10 cellular contexts compared by ENCODE assay signal in genomic region chr2:40346535-40347354, GRCh38.
A peak's percentile ranks its signal among the peaks of the same experiment; 100 is the strongest.
DNase-seq lines count a peak whose midpoint lies in the region; ATAC-seq and TF ChIP-seq lines count a peak whose summit lies in the region.
"Had no signal": no experiment of that assay in that cellular context is flagged by ENCODE, and none has a peak within 500 bp of the region (broad histone marks: within the 10 kb centered on the region; RNA-seq: fewer than 3 reads in every experiment).

No MANE protein-coding gene starts in this region.

- H3K36me3 ChIP-seq in BJ (ENCODE audit: control insufficient read depth, insufficient read depth, low read length) (no peaks in the 10 kb centered on the region), muscle layer of colon (ENCODE audit: insufficient read depth, low read length) (no peaks in the 10 kb centered on the region)

- POLR2A ChIA-PET in BJ (lab: Charles Lee) = interaction anchor here (0.6 to 1.2 kb wide), 3 partner anchors 65 to 815 kb away, joined by 3 to 7 read pairs (median 3); no protein-coding TSS in a partner anchor

- ATAC-seq in GM21619 (IDR thresholded peaks at IDR 0.05; ENCODE audit: unreplicated experiment) (peak; percentile 66), SK-N-SH treated with all-trans-retinoic acid at 6 μM for 48 hours (peak; percentile 50), HG03045 (IDR thresholded peaks at IDR 0.05; ENCODE audit: unreplicated experiment) (no peak)

- peaks cover 23% of the 10 kb centered on the region for H3K4me1 ChIP-seq in muscle layer of colon (ENCODE audit: insufficient read depth, low read length)

- peak overlapping the region; percentile 48 for H3K27ac ChIP-seq in muscle layer of colon (ENCODE audit: low read depth, low read length)

- DNase-seq in BJ (ENCODE audit: low read depth) (peak; percentile 67), DMS114 treated with DMSO at 0.1 percent for 48 hours (lab: John Stamatoyannopoulos, UW; ENCODE audit: unreplicated experiment) (no peak), NCI-H1436 treated with DMSO at 0.1 percent for 48 hours (lab: John Stamatoyannopoulos, UW) (no peak)
- no peak for DNase-seq in stimulated activated CD4-positive, alpha-beta T cell treated with anti-CD3 and anti-CD28 coated beads, Interleukin-2, amount 100 ng/mL, for 24 hours
- DNase-seq: activated B cell treated with CpG ODN at 0.5 μM for 24 hours; stimulated activated naive CD4-positive, alpha-beta T cell treated with Interleukin-2 at 50 U/mL for 16 hours had no signal

- no peak overlapping the region for H3K9ac ChIP-seq in muscle layer of colon (ENCODE audit: low read length)

- no peaks in the 10 kb centered on the region for H3K9me3 ChIP-seq in muscle layer of colon (ENCODE audit: low read length)

- TF ChIP-seq CTCF in BJ (IDR thresholded peaks at IDR 0.05; ENCODE audit: insufficient read depth, low read depth, low read length) = no peak

- CTCF ChIA-PET in BJ (lab: Yijun Ruan, JAX) = interaction anchor here (0.5 kb wide), 1 partner anchor 19 kb away, joined by 3 read pairs; no protein-coding TSS in a partner anchor

- H3K4me3 ChIP-seq in BJ (ENCODE audit: low read depth, low read length) (no peak overlapping the region), muscle layer of colon (ENCODE audit: low read depth in 1 of 2, low read length in 2 of 2) (no peak overlapping the region)

- H3K27me3 ChIP-seq in BJ (ENCODE audit: control insufficient read depth, insufficient read depth, low read length) (no peaks in the 10 kb centered on the region), muscle layer of colon (ENCODE audit: control insufficient read depth in 1 of 2, insufficient read depth in 2 of 2, low read length in 2 of 2) (no peaks in the 10 kb centered on the region)

TF ChIP-seq in SK-N-SH treated with all-trans-retinoic acid at 6 μM for 48 hours, 23 proteins besides CTCF, POLR2A, EP300 and RAD21:
- TF ChIP-seq ZFP3 (CRISPR knock-in tag; IDR thresholded peaks at IDR 0.05) = no peak
- no peak for TF ChIP-seq ZNF565 (CRISPR knock-in tag; conservative IDR thresholded peaks at IDR 0.05; ENCODE audit: low read depth)
- no peak for TF ChIP-seq PPARA (CRISPR knock-in tag; IDR thresholded peaks at IDR 0.05; ENCODE audit: borderline replicate concordance)
- no peak for TF ChIP-seq OSR1 (CRISPR knock-in tag; IDR thresholded peaks at IDR 0.05)
- no peak for TF ChIP-seq ARNTL (CRISPR knock-in tag; IDR thresholded peaks at IDR 0.05; ENCODE audit: borderline replicate concordance, low read depth)
- TF ChIP-seq CSRNP3 (CRISPR knock-in tag; IDR thresholded peaks at IDR 0.05) = no peak
- no peak for TF ChIP-seq TSHZ2 (CRISPR knock-in tag; IDR thresholded peaks at IDR 0.05)
- no peak for TF ChIP-seq ZNF70 (CRISPR knock-in tag; IDR thresholded peaks at IDR 0.05)
- no peak for TF ChIP-seq CREB5 (CRISPR knock-in tag; IDR thresholded peaks at IDR 0.05; ENCODE audit: low read depth)
- no peak for TF ChIP-seq TOX (CRISPR knock-in tag; IDR thresholded peaks at IDR 0.05; ENCODE audit: borderline replicate concordance)
- no peak for TF ChIP-seq GLIS3 (CRISPR knock-in tag; IDR thresholded peaks at IDR 0.05)
- TF ChIP-seq PATZ1 (CRISPR knock-in tag; IDR thresholded peaks at IDR 0.05; ENCODE audit: borderline replicate concordance) = no peak
- no peak for TF ChIP-seq ZFP30 (CRISPR knock-in tag; IDR thresholded peaks at IDR 0.05)
- TF ChIP-seq ISL1 (CRISPR knock-in tag; IDR thresholded peaks at IDR 0.05) = no peak
- no peak for TF ChIP-seq TCF4 (CRISPR knock-in tag; IDR thresholded peaks at IDR 0.05; ENCODE audit: borderline replicate concordance)
- TF ChIP-seq ZC3H10 (CRISPR knock-in tag; IDR thresholded peaks at IDR 0.05) = no peak
- no peak for TF ChIP-seq ZNF8 (CRISPR knock-in tag; IDR thresholded peaks at IDR 0.05)
- no peak for TF ChIP-seq SNAI2 (CRISPR knock-in tag; IDR thresholded peaks at IDR 0.05)
